In the genomic region with DNA sequence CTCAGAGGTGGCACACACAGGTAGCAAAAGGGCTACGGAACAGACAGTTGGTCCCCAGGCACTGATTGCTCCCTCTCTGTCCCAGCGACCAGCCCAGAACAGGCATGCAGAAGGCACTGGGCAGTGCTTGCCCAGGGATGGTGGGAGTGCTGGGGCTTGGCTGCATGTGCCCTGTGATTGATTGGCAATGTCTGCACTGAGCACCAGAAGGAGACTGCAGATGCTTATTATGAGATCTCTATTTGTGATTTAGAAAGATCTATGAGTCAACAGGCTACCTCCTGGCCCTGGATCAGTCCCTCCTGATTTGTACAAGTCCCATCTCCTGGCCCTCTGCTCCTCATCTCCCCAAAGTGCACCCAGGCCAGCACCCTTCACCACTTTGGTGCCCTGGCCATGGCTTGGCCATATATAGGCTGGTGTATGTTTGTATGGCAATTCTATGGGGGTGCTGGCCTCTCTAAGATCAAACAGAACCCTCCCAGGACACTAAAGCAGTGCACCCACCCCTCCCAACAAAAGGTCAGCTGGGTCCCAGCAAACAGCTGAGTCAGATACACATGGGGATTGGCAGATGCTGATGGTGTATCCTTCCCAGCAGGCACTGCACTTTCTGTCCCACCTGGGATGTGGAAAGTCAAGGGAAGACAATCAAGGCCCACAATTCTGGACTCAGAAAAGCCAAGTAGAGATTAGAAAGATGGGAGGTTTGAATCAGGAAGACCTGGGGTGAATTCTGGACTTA, we compare ENCODE assay signal across 1 cellular context.
TF ChIP-seq lines count a peak whose summit lies in the region.

No MANE protein-coding gene starts in this region.

TF ChIP-seq in WTC11, 78 proteins besides CTCF, POLR2A, EP300 and RAD21 (continued from another document):
- TF ChIP-seq, protein P1, sequence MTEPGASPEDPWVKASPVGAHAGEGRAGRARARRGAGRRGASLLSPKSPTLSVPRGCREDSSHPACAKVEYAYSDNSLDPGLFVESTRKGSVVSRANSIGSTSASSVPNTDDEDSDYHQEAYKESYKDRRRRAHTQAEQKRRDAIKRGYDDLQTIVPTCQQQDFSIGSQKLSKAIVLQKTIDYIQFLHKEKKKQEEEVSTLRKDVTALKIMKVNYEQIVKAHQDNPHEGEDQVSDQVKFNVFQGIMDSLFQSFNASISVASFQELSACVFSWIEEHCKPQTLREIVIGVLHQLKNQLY (CRISPR knock-in tag; IDR thresholded peaks at IDR 0.05): no peak
- TF ChIP-seq TCF7 (CRISPR knock-in tag; IDR thresholded peaks at IDR 0.05; ENCODE audit: low read depth) (no peak), CBFB (CRISPR knock-in tag; IDR thresholded peaks at IDR 0.05; ENCODE audit: low read depth) (no peak), TEAD1 (CRISPR knock-in tag; IDR thresholded peaks at IDR 0.05) (no peak), RORB (CRISPR knock-in tag; IDR thresholded peaks at IDR 0.05) (no peak), EMX1 (CRISPR knock-in tag; IDR thresholded peaks at IDR 0.05) (no peak), PRRX2 (CRISPR knock-in tag; IDR thresholded peaks at IDR 0.05) (no peak), HMGA2 (CRISPR knock-in tag; IDR thresholded peaks at IDR 0.05) (no peak), TEAD4 (CRISPR knock-in tag; IDR thresholded peaks at IDR 0.05) (no peak), NR1H2 (CRISPR knock-in tag; IDR thresholded peaks at IDR 0.05) (no peak), ZBTB21 (CRISPR knock-in tag; IDR thresholded peaks at IDR 0.05; ENCODE audit: borderline replicate concordance) (no peak)
- TF ChIP-seq, protein P2, sequence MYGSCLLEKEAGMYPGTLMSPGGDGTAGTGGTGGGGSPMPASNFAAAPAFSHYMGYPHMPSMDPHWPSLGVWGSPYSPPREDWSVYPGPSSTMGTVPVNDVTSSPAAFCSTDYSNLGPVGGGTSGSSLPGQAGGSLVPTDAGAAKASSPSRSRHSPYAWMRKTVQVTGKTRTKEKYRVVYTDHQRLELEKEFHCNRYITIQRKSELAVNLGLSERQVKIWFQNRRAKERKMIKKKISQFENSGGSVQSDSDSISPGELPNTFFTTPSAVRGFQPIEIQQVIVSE (CRISPR knock-in tag; IDR thresholded peaks at IDR 0.05; ENCODE audit: borderline replicate concordance): no peak
- TF ChIP-seq, protein P3, sequence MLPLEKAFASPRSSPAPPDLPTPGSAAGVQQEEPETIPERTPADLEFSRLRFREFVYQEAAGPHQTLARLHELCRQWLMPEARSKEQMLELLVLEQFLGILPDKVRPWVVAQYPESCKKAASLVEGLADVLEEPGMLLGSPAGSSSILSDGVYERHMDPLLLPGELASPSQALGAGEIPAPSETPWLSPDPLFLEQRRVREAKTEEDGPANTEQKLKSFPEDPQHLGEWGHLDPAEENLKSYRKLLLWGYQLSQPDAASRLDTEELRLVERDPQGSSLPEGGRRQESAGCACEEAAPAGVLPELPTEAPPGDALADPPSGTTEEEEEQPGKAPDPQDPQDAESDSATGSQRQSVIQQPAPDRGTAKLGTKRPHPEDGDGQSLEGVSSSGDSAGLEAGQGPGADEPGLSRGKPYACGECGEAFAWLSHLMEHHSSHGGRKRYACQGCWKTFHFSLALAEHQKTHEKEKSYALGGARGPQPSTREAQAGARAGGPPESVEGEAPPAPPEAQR (CRISPR knock-in tag; IDR thresholded peaks at IDR 0.05): no peak
- TF ChIP-seq, protein P4, sequence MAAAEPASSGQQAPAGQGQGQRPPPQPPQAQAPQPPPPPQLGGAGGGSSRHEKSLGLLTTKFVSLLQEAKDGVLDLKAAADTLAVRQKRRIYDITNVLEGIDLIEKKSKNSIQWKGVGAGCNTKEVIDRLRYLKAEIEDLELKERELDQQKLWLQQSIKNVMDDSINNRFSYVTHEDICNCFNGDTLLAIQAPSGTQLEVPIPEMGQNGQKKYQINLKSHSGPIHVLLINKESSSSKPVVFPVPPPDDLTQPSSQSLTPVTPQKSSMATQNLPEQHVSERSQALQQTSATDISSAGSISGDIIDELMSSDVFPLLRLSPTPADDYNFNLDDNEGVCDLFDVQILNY (CRISPR knock-in tag; IDR thresholded peaks at IDR 0.05): no peak
- TF ChIP-seq, protein P5, sequence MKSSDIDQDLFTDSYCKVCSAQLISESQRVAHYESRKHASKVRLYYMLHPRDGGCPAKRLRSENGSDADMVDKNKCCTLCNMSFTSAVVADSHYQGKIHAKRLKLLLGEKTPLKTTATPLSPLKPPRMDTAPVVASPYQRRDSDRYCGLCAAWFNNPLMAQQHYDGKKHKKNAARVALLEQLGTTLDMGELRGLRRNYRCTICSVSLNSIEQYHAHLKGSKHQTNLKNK (CRISPR knock-in tag; IDR thresholded peaks at IDR 0.05): no peak
